In the genomic region with DNA sequence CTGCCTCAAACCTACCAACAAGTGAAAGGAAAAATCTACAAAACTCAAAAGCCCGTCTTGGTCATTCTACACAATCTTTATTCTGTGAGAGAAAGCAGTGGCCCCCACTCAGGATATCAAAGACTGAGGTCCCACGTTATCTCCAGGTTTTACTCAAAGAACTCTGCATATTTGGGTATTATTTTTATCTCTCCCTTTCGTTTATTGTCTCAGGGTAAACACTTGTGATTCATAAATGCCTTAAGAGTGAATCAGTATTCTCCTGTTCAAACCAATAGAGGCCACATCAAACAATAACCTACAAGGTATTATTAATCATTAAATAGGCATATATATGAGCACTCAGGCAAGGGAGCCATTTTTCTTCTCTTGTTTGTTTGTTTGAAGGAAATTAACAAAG, we compare ENCODE assay signal across 1 cellular context.
TF ChIP-seq lines count a peak whose summit lies in the region.

No MANE protein-coding gene starts in this region.

TF ChIP-seq in endothelial cell of umbilical vein, 7 proteins besides CTCF, POLR2A, EP300 and RAD21 (continued from another document):
- TF ChIP-seq MYC (IDR thresholded peaks at IDR 0.05; ENCODE audit: low read depth, low read length): no peak
